ENCODE assay signal across 8 cellular contexts in genomic region chr4:143186202-143186601, GRCh38. TPM values are rescaled to one million over a fixed set of nuclear protein-coding genes. Genes with fewer than 3 reads are reported as not detected.
DNase-seq lines count a peak whose midpoint lies in the region; ATAC-seq and TF ChIP-seq lines count a peak whose summit lies in the region.

No MANE protein-coding gene starts in this region.

- POLR2A ChIA-PET in RWPE1 (lab: Yijun Ruan, JAX; ENCODE audit: low non-redundant PET): no interaction called here

- ATAC-seq in psoas muscle: peak in 1 of 4 donors; percentile 52

- H3K27me3 ChIP-seq in fibroblast of lung (ENCODE audit: control insufficient read depth, insufficient read depth, low read length) (no peaks in the 10 kb centered on the region), psoas muscle (ENCODE audit: insufficient read depth in 3 of 3, low read length in 2 of 3) (no peaks in the 10 kb centered on the region)

- H2AFZ ChIP-seq in fibroblast of lung (ENCODE audit: low read length): no peak overlapping the region

- H3K36me3 ChIP-seq in fibroblast of lung (ENCODE audit: control insufficient read depth, insufficient read depth, low read length) (no peaks in the 10 kb centered on the region), psoas muscle (ENCODE audit: insufficient read depth in 1 of 2, low read depth in 1 of 2) (peaks cover 0 to 18% of the 10 kb centered on the region in 2 donors)

- CTCF ChIA-PET in RWPE1 (lab: Yijun Ruan, JAX): no interaction called here

- no peak for DNase-seq in GM12864 (ENCODE audit: low read depth)
- no peak for DNase-seq in RWPE1 (ENCODE audit: low spot score)
- peak; percentile 9 to 55 for DNase-seq in fibroblast of lung (ENCODE audit: low read depth in 2 of 2)
- no peak for DNase-seq in psoas muscle
- no peak for DNase-seq in HuH-7 (ENCODE audit: low spot score)
- DNase-seq in GM19240 (ENCODE audit: insufficient read length, low spot score): no peak
- no peak for DNase-seq in DMS79 (lab: John Stamatoyannopoulos, UW)
- no peak for DNase-seq in stimulated activated CD8-positive, alpha-beta memory T cell treated with anti-CD3 and anti-CD28 coated beads, Interleukin-4, amount 100 ng/mL, for 48 hours

- 0 out of 2 replicates have a peak overlapping the region, but pooled peaks have one; percentile 96 for H3K27ac ChIP-seq in RWPE1
- peak overlapping the region; percentile 97 for H3K27ac ChIP-seq in fibroblast of lung (ENCODE audit: insufficient read depth, low read length)
- peak overlapping the region; percentile 98 for H3K27ac ChIP-seq in psoas muscle

- H3K4me3 ChIP-seq in GM12864 (ENCODE audit: low read depth, low read length) (peak overlapping the region; percentile 77), fibroblast of lung (replicated peaks in 1 of 4; ENCODE audit: control extremely low read depth in 1 of 4, insufficient read depth in 1 of 4, low read depth in 3 of 4, low read length in 4 of 4) (peak overlapping the region; percentile 63 to 88 (median 84)), psoas muscle (peak overlapping the region; percentile 96)

- peak overlapping the region; percentile 98 for H3K4me2 ChIP-seq in fibroblast of lung (ENCODE audit: extremely low read depth, insufficient read depth, low read length)

- TF ChIP-seq CTCF in GM12864 (IDR thresholded peaks at IDR 0.05; ENCODE audit: low read depth, low read length, missing control alignments) (no peak), RWPE1 (conservative IDR thresholded peaks at IDR 0.05; ENCODE audit: low read depth) (no peak), fibroblast of lung (conservative IDR thresholded peaks at IDR 0.05 in 1 of 2, IDR thresholded peaks at IDR 0.05 in 1 of 2; ENCODE audit: low read depth in 1 of 2, low read length in 2 of 2) (no peak), psoas muscle (IDR thresholded peaks at IDR 0.05) (no peak)

- H4K20me1 ChIP-seq in fibroblast of lung (ENCODE audit: control insufficient read depth, extremely low read depth, insufficient read depth, low read length): peaks cover 2% of the 10 kb centered on the region

- H3K4me1 ChIP-seq in fibroblast of lung (ENCODE audit: control insufficient read depth, extremely low read depth, insufficient read depth, low read length): peaks cover 3% of the 10 kb centered on the region
- H3K4me1 ChIP-seq in psoas muscle: peaks cover 25% of the 10 kb centered on the region

- 2 to 3% (median 3%) methylated on average over 6 of the region's 6 CpGs for WGBS in psoas muscle, 3 donors

- H3K79me2 ChIP-seq in fibroblast of lung (ENCODE audit: control insufficient read depth, insufficient read depth, low read length): peaks cover 61% of the 10 kb centered on the region

- H3K9me3 ChIP-seq in fibroblast of lung (ENCODE audit: control insufficient read depth, insufficient read depth, low read depth, low read length) (no peaks in the 10 kb centered on the region), psoas muscle (no peaks in the 10 kb centered on the region)

- peak overlapping the region; percentile 95 for H3K9ac ChIP-seq in fibroblast of lung (ENCODE audit: insufficient read depth, low read length)

- intact Hi-C loops in psoas muscle (cut with DNase I): loop anchor here in 1 of 2 donors (10.0 kb wide), 1 partner anchor 1989 kb away; no protein-coding TSS in a partner anchor

RNA-seq across cellular contexts. Expression of gene USP38, which starts 1.5 kb away (rescaled TPM):
- total RNA-seq in fibroblast of lung (13.1 and 15.7 TPM in 2 replicates), psoas muscle (100 to 1,000 TPM in 1 of 4 donors, 10 to 100 TPM in 3; 39.9 to 105 (median 65.7) TPM)
- polyA plus RNA-seq in fibroblast of lung (12.3 and 13.9 TPM in 2 replicates), psoas muscle (100 to 1,000 TPM in 1 of 3 donors, 10 to 100 TPM in 2; 25.6 to 120 (median 45.4) TPM)
- 9.4 and 9.5 TPM in 2 replicates for polyA plus RNA-seq in fibroblast of lung (2012)
- polyA minus RNA-seq in fibroblast of lung (ENCODE audit: low replicate concordance): 10.4 and 18.9 TPM in 2 replicates

Comparison
In these comparisons a context has a peak if more than half of its experiments do, and no peak if none do; other contexts are left out.
1. DNase-seq: peak in fibroblast of lung (2 of 2); none in GM12864 (single experiment), RWPE1 (single experiment), psoas muscle (0 of 2), HuH-7 (single experiment), GM19240 (single experiment), DMS79 (single experiment) and stimulated activated CD8-positive, alpha-beta memory T cell treated with anti-CD3 and anti-CD28 coated beads, Interleukin-4, amount 100 ng/mL, for 48 hours (single experiment).
2. Peak in every context shown above with its lines, with median percentiles within 50 percentile points of each other: H3K4me3 ChIP-seq and H3K27ac ChIP-seq.